ENCODE assay signal across 9 cellular contexts in the genomic region with DNA sequence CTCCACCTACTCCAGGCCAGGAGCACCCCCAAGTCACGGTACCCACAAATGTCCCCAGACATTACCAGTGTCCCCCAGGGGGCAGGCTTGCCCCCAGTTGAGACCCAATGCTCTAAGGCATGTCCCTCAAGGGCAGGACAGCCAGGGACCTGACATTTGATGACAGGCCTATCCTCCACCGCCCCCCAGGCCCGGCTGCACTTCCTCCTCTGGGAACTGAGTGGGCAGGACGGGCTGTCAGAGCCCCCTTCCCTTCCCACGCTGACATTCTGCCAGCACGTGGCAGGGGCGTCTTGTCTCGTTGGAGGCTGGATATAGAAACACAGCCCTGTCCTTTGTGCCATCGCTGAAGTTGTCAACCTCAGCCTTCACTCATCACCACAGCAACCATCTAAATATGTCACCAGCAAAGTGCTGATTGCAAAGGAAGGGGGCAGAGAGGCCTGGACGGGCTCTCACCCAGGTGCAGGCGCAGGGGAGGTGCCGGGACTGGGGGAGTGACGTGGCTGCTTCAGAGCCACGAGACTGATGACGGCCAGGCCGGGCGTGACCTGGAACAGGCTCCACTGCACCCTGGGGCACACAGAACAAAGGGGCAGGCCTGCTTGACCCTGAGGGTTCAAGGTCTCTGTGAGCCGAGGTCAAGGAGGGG. TPM values are rescaled to one million over a fixed set of nuclear protein-coding genes. Genes with fewer than 3 reads are reported as not detected.
DNase-seq lines count a peak whose midpoint lies in the region; ATAC-seq and TF ChIP-seq lines count a peak whose summit lies in the region.
"Had no signal": no experiment of that assay in that cellular context is flagged by ENCODE, and none has a peak within 500 bp of the region (broad histone marks: within the 10 kb centered on the region; RNA-seq: fewer than 3 reads in every experiment).

No MANE protein-coding gene starts in this region.

- no peaks in the 10 kb centered on the region for H3K27me3 ChIP-seq in A673 (replicated peaks; ENCODE audit: insufficient read depth, low read depth, low read length, poor library complexity)
- no peaks in the 10 kb centered on the region for H3K27me3 ChIP-seq in KMS-11 (ENCODE audit: insufficient read depth, low read depth)
- H3K27me3 ChIP-seq in mesenchymal stem cell (ENCODE audit: control insufficient read depth in 1 of 2, insufficient read depth in 1 of 2, low read length in 2 of 2), result peaks cover 9 to 25% of the 10 kb centered on the region in 2 experiments

- no peak overlapping the region for H3K4me3 Mint-ChIP-seq in MCF 10A (ENCODE audit: unreplicated experiment)
- H3K4me3 Mint-ChIP-seq: T-helper 1 cell treated with Interleukin-12 subunit alpha and Interleukin-12 subunit beta and Interleukin-4 antibody, amounts not matched to agents 30 μg/mL and 1 μg/mL, for 36 hours had no signal

- no TSS peak for BruUV-seq in A673 (replicated peaks; lab: Mats Ljungman, UMichigan)
- no TSS peak for BruUV-seq in MCF 10A (replicated peaks; lab: Mats Ljungman, UMichigan)

- no peak overlapping the region for H3K23ac ChIP-seq in mesenchymal stem cell (ENCODE audit: low read length in 2 of 2)

- H2AFZ ChIP-seq in KMS-11 (ENCODE audit: low read depth), result no peak overlapping the region; the same call in 1 of the 2 replicates
- H2AFZ ChIP-seq in mesenchymal stem cell (ENCODE audit: low read depth, low read length), result no peak overlapping the region

- H2BK5ac ChIP-seq in mesenchymal stem cell (ENCODE audit: low read depth, low read length, poor library complexity, severe bottlenecking), result no peak overlapping the region

- H3K9me3 Mint-ChIP-seq in MCF 10A (ENCODE audit: unreplicated experiment), result no peaks in the 10 kb centered on the region
- H3K9me3 Mint-ChIP-seq: T-helper 1 cell treated with Interleukin-12 subunit alpha and Interleukin-12 subunit beta and Interleukin-4 antibody, amounts not matched to agents 30 μg/mL and 1 μg/mL, for 36 hours had no signal

- POLR2A ChIA-PET in A673 (lab: Charles Lee; ENCODE audit: low non-redundant PET), result no interaction called here
- POLR2A ChIA-PET in MCF 10A (lab: Yijun Ruan, JAX), result interaction anchor here (0.7 kb wide), 1 partner anchor 174 kb away, joined by 3 read pairs; no protein-coding TSS in a partner anchor

- no peaks in the 10 kb centered on the region for H3K4me1 ChIP-seq in A673 (ENCODE audit: insufficient read depth, low read length, poor library complexity, severe bottlenecking)
- H3K4me1 ChIP-seq in KMS-11 (ENCODE audit: low read depth, poor library complexity, severe bottlenecking), result no peaks in the 10 kb centered on the region
- H3K4me1 ChIP-seq in mesenchymal stem cell (ENCODE audit: control insufficient read depth, insufficient read depth, low read depth, low read length), result peaks cover 2% of the 10 kb centered on the region

- H3K9ac ChIP-seq in KMS-11, result no peak overlapping the region
- no peak overlapping the region for H3K9ac ChIP-seq in mesenchymal stem cell (ENCODE audit: low read length)

- H4K8ac ChIP-seq in mesenchymal stem cell (ENCODE audit: low read length), result no peak overlapping the region

- DNase-seq in A673 (ENCODE audit: low spot score), result no peak
- peak; percentile 86 for DNase-seq in cardiac septum (ENCODE audit: low spot score)
- DNase-seq in NCI-H2107 treated with DMSO at 0.1 percent for 48 hours (lab: John Stamatoyannopoulos, UW; ENCODE audit: unreplicated experiment), result no peak
- DNase-seq in MCF 10A (ENCODE audit: unreplicated experiment), result no peak
- DNase-seq in mesenchymal stem cell, result no peak

- intact Hi-C loops in A673 (cut with micrococcal nuclease; ENCODE audit: unreplicated experiment), result no loop called here
- intact Hi-C loops in cardiac septum (cut with DNase I), result loop anchor here (2.0 kb wide), 1 partner anchor 59 kb away; no protein-coding TSS in a partner anchor
- intact Hi-C loops in MCF 10A (cut with micrococcal nuclease), result no loop called here

- H3K36me3 ChIP-seq in A673 (ENCODE audit: insufficient read depth, low read length, poor library complexity, severe bottlenecking) (no peaks in the 10 kb centered on the region), KMS-11 (ENCODE audit: insufficient read depth) (no peaks in the 10 kb centered on the region), mesenchymal stem cell (ENCODE audit: control insufficient read depth in 1 of 2, insufficient read depth in 2 of 2, low read depth in 1 of 2, low read length in 2 of 2) (no peaks in the 10 kb centered on the region)

- H3K4me1 Mint-ChIP-seq in MCF 10A (ENCODE audit: insufficient read depth, unreplicated experiment), result no peaks in the 10 kb centered on the region

- no peak overlapping the region for H2BK15ac ChIP-seq in mesenchymal stem cell (ENCODE audit: low read depth, poor library complexity, severe bottlenecking)

- CTCF ChIA-PET in A673 (lab: Charles Lee), result no interaction called here
- CTCF ChIA-PET in MCF 10A (lab: Yijun Ruan, JAX), result no interaction called here

- 88% methylated on average over 18 of the region's 18 CpGs for WGBS in mesenchymal stem cell

- no peaks in the 10 kb centered on the region for H3K79me1 ChIP-seq in mesenchymal stem cell (replicated peaks; ENCODE audit: low read length, poor library complexity, severe bottlenecking)

- H3K36me3 Mint-ChIP-seq in MCF 10A (ENCODE audit: insufficient read depth, unreplicated experiment), result peaks cover 7% of the 10 kb centered on the region

- H3K79me2 ChIP-seq in KMS-11 (ENCODE audit: insufficient read depth, low read depth), result no peaks in the 10 kb centered on the region

- no peak overlapping the region for H3K27ac Mint-ChIP-seq in MCF 10A (ENCODE audit: low read depth, unreplicated experiment)
- H3K27ac Mint-ChIP-seq: T-helper 1 cell treated with Interleukin-12 subunit alpha and Interleukin-12 subunit beta and Interleukin-4 antibody, amounts not matched to agents 30 μg/mL and 1 μg/mL, for 36 hours had no signal

- no peak overlapping the region for H2AK5ac ChIP-seq in mesenchymal stem cell (ENCODE audit: low read length, severe bottlenecking)

- H3K4me3 ChIP-seq in A673 (ENCODE audit: low read depth, low read length, poor library complexity, severe bottlenecking), result no peak overlapping the region
- no peak overlapping the region for H3K4me3 ChIP-seq in KMS-11 (IDR thresholded peaks at IDR 0.05; ENCODE audit: insufficient read depth, low read depth, low read length)
- H3K4me3 ChIP-seq in mesenchymal stem cell (ENCODE audit: insufficient read depth in 1 of 2, low read depth in 1 of 2, low read length in 2 of 2), result no peak overlapping the region

- H2BK12ac ChIP-seq in mesenchymal stem cell (ENCODE audit: low read length in 2 of 2), result no peak overlapping the region

- no peak overlapping the region for H3K18ac ChIP-seq in mesenchymal stem cell (ENCODE audit: low read depth in 1 of 2, low read length in 2 of 2)

- no peak overlapping the region for H3K27ac ChIP-seq in A673 (ENCODE audit: low read depth, low read length, poor library complexity, severe bottlenecking)
- peak overlapping the region; percentile 49 for H3K27ac ChIP-seq in KMS-11
- H3K27ac ChIP-seq in mesenchymal stem cell (ENCODE audit: low read length, poor library complexity, severe bottlenecking), result no peak overlapping the region

- H3K9me3 ChIP-seq in A673 (ENCODE audit: low read depth, low read length, poor library complexity, severe bottlenecking) (no peaks in the 10 kb centered on the region), mesenchymal stem cell (ENCODE audit: control insufficient read depth, low read length) (peaks cover 11% of the 10 kb centered on the region)

- TF ChIP-seq CTCF in A673 (conservative IDR thresholded peaks at IDR 0.05; ENCODE audit: low read depth, low read length), result 0 out of 2 replicates have a peak, but pooled peaks have one; percentile 11
- TF ChIP-seq CTCF in KMS-11 (conservative IDR thresholded peaks at IDR 0.05; ENCODE audit: low read depth, low read length), result 0 out of 2 replicates have a peak, but pooled peaks have one; percentile 25
- TF ChIP-seq CTCF in MCF 10A (IDR thresholded peaks at IDR 0.05; ENCODE audit: unreplicated experiment), result no peak

- H4K20me1 ChIP-seq in KMS-11 (ENCODE audit: insufficient read depth), result no peaks in the 10 kb centered on the region

- no peak overlapping the region for H3K4me2 ChIP-seq in KMS-11
- H3K4me2 ChIP-seq in mesenchymal stem cell (ENCODE audit: low read length, poor library complexity, severe bottlenecking), result no peak overlapping the region

- H3K14ac ChIP-seq in mesenchymal stem cell (ENCODE audit: low read length in 2 of 2), result peak overlapping the region in 1 of 2 experiments; percentile 42

- no peak overlapping the region for H4K91ac ChIP-seq in mesenchymal stem cell (ENCODE audit: low read length)

- ATAC-seq in GM19452 (IDR thresholded peaks at IDR 0.05; ENCODE audit: unreplicated experiment) (peak; percentile 58), GM19351 (IDR thresholded peaks at IDR 0.05; ENCODE audit: unreplicated experiment) (no peak)

- H3K27me3 Mint-ChIP-seq in MCF 10A (ENCODE audit: insufficient read depth, unreplicated experiment), result peaks cover under 1% of the 10 kb centered on the region

- no peak overlapping the region for H3K4ac ChIP-seq in mesenchymal stem cell (ENCODE audit: low read depth in 1 of 2, low read length in 2 of 2)

- no peak overlapping the region for H2BK120ac ChIP-seq in mesenchymal stem cell (ENCODE audit: low read depth, low read length)

RNA-seq across cellular contexts. Expression of gene GNG7, which starts 38.4 kb away (rescaled TPM):
- total RNA-seq in A673 (2021) (0.30 and 1.4 TPM in 2 replicates), cardiac septum (30.9 TPM), MCF 10A (2022) (0.22 and 0.51 TPM in 2 replicates)
- polyA plus RNA-seq in mesenchymal stem cell (2013, experiment 1 of 2), result 0.72 TPM
- 0.58 TPM for polyA plus RNA-seq in mesenchymal stem cell (2013, experiment 2 of 2)

RNA-seq across cellular contexts. Expression of gene DIRAS1, which starts 57.1 kb away (rescaled TPM):
- total RNA-seq in A673 (2021) (36.8 and 46.5 TPM in 2 replicates), cardiac septum (113 TPM), MCF 10A (2022) (0.37 and 0.74 TPM in 2 replicates)
- polyA plus RNA-seq in mesenchymal stem cell (2013, experiment 1 of 2), result 1.3 TPM
- 0.95 TPM for polyA plus RNA-seq in mesenchymal stem cell (2013, experiment 2 of 2)

Comparison
In these comparisons a context has a peak if more than half of its experiments do, and no peak if none do; other contexts are left out.
1. RNA of gene GNG7, which starts 38.4 kb away (total RNA-seq): 30.9 TPM in cardiac septum (single experiment); 0.22 to 0.51 TPM in MCF 10A and 0.30 to 1.4 TPM in A673; every median in the first group is over 10 times any median in the second.
2. RNA of gene DIRAS1, which starts 57.1 kb away (total RNA-seq): 113 TPM in cardiac septum (single experiment) and 36.8 to 46.5 TPM in A673; 0.37 to 0.74 TPM in MCF 10A; every median in the first group is over 10 times any median in the second.